ENCODE assay signal across 9 cellular contexts in the genomic region with DNA sequence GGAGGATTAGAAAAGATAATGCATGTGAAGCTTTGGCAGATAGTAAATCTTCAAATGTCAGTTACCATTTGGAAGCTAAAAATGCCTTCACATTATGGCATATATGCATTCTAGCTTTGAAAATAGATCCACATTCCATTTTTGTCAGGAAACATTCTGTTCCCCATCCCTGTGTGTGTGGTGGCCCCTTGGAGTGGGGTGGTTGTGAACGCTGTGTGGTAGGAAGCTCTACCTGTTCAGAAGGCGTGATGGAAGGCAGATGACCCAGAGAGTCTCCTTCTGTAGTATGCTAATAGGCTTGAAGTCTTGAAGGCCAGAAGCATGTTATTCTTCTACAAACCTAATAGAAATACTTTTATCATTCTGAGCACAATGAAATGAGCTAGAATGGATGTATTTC.
"Had no signal": no experiment of that assay in that cellular context is flagged by ENCODE, and none has a peak within 500 bp of the region (broad histone marks: within the 10 kb centered on the region; RNA-seq: fewer than 3 reads in every experiment).

No MANE protein-coding gene starts in this region.

- H3K4me3 Mint-ChIP-seq: GM23338, H9, HFFc6 had no signal

- DNase-seq: GM23248, GOT3, H7, H9, HCEC 1CT, HFFc6 had no signal

- H3K36me3 ChIP-seq: HAP-1 had no signal

- H3K4me1 Mint-ChIP-seq: GM23338 had no signal

- ATAC-seq: GM23338, HCT116 had no signal

- H3K4me3 ChIP-seq: GM23248, GM23338, HAP-1 had no signal

- H3K4me1 ChIP-seq: HAP-1 had no signal

- H3K27ac Mint-ChIP-seq: GM23338, H9, HFFc6 had no signal

- H3K9me3 ChIP-seq: HAP-1 had no signal

- H3K27ac ChIP-seq: GM23248 had no signal
